In the genomic region with DNA sequence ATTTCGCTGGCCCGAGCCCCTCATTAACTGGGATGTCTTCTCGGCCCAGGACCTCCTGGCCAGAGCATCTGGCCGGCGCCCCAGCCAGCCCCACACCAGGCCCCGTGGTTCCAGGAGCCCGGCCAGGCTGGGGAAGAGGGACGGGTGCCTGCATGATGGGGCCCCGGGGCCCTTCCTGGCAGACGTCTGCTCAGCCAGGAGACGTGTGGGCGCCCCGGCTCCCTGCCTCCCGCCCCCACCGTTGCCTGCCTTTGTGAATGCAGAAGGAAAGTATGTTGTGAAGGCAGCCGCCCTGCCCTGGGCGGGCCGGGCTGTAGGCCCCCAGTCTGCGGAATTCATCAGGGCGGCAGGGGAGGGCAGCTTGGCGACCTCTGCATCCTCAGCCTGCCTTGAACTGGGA, we compare ENCODE assay signal across 2 cellular contexts.
TF ChIP-seq lines count a peak whose summit lies in the region.

No MANE protein-coding gene starts in this region.

TF ChIP-seq in HepG2, 621 proteins besides CTCF, POLR2A, EP300 and RAD21:
- TF ChIP-seq, protein P1, sequence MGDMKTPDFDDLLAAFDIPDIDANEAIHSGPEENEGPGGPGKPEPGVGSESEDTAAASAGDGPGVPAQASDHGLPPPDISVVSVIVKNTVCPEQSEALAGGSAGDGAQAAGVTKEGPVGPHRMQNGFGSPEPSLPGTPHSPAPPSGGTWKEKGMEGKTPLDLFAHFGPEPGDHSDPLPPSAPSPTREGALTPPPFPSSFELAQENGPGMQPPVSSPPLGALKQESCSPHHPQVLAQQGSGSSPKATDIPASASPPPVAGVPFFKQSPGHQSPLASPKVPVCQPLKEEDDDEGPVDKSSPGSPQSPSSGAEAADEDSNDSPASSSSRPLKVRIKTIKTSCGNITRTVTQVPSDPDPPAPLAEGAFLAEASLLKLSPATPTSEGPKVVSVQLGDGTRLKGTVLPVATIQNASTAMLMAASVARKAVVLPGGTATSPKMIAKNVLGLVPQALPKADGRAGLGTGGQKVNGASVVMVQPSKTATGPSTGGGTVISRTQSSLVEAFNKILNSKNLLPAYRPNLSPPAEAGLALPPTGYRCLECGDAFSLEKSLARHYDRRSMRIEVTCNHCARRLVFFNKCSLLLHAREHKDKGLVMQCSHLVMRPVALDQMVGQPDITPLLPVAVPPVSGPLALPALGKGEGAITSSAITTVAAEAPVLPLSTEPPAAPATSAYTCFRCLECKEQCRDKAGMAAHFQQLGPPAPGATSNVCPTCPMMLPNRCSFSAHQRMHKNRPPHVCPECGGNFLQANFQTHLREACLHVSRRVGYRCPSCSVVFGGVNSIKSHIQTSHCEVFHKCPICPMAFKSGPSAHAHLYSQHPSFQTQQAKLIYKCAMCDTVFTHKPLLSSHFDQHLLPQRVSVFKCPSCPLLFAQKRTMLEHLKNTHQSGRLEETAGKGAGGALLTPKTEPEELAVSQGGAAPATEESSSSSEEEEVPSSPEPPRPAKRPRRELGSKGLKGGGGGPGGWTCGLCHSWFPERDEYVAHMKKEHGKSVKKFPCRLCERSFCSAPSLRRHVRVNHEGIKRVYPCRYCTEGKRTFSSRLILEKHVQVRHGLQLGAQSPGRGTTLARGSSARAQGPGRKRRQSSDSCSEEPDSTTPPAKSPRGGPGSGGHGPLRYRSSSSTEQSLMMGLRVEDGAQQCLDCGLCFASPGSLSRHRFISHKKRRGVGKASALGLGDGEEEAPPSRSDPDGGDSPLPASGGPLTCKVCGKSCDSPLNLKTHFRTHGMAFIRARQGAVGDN (CRISPR knock-in tag; IDR thresholded peaks at IDR 0.05), result peak; percentile 31; the same call in 1 of the 2 replicates
- TF ChIP-seq, protein P2, sequence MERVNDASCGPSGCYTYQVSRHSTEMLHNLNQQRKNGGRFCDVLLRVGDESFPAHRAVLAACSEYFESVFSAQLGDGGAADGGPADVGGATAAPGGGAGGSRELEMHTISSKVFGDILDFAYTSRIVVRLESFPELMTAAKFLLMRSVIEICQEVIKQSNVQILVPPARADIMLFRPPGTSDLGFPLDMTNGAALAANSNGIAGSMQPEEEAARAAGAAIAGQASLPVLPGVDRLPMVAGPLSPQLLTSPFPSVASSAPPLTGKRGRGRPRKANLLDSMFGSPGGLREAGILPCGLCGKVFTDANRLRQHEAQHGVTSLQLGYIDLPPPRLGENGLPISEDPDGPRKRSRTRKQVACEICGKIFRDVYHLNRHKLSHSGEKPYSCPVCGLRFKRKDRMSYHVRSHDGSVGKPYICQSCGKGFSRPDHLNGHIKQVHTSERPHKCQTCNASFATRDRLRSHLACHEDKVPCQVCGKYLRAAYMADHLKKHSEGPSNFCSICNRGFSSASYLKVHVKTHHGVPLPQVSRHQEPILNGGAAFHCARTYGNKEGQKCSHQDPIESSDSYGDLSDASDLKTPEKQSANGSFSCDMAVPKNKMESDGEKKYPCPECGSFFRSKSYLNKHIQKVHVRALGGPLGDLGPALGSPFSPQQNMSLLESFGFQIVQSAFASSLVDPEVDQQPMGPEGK (CRISPR knock-in tag; IDR thresholded peaks at IDR 0.05), result peak; percentile 53
- no peak for TF ChIP-seq SOX6 (IDR thresholded peaks at IDR 0.05)
- TF ChIP-seq SOX6 (CRISPR knock-in tag; IDR thresholded peaks at IDR 0.05), result 0 out of 2 replicates have a peak, but pooled peaks have one; percentile 23
- TF ChIP-seq RARA (CRISPR knock-in tag; IDR thresholded peaks at IDR 0.05), result no peak
- TF ChIP-seq, protein P3, sequence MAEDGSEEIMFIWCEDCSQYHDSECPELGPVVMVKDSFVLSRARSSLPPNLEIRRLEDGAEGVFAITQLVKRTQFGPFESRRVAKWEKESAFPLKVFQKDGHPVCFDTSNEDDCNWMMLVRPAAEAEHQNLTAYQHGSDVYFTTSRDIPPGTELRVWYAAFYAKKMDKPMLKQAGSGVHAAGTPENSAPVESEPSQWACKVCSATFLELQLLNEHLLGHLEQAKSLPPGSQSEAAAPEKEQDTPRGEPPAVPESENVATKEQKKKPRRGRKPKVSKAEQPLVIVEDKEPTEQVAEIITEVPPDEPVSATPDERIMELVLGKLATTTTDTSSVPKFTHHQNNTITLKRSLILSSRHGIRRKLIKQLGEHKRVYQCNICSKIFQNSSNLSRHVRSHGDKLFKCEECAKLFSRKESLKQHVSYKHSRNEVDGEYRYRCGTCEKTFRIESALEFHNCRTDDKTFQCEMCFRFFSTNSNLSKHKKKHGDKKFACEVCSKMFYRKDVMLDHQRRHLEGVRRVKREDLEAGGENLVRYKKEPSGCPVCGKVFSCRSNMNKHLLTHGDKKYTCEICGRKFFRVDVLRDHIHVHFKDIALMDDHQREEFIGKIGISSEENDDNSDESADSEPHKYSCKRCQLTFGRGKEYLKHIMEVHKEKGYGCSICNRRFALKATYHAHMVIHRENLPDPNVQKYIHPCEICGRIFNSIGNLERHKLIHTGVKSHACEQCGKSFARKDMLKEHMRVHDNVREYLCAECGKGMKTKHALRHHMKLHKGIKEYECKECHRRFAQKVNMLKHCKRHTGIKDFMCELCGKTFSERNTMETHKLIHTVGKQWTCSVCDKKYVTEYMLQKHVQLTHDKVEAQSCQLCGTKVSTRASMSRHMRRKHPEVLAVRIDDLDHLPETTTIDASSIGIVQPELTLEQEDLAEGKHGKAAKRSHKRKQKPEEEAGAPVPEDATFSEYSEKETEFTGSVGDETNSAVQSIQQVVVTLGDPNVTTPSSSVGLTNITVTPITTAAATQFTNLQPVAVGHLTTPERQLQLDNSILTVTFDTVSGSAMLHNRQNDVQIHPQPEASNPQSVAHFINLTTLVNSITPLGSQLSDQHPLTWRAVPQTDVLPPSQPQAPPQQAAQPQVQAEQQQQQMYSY (CRISPR knock-in tag; IDR thresholded peaks at IDR 0.05), result no peak

TF ChIP-seq in GM12878, 131 proteins besides CTCF, POLR2A, EP300 and RAD21:
- no peak for TF ChIP-seq HDAC6 (IDR thresholded peaks at IDR 0.05; ENCODE audit: unreplicated experiment)
- no peak for TF ChIP-seq MEF2B (IDR thresholded peaks at IDR 0.05; ENCODE audit: partially characterized antibody, poor library complexity, severe bottlenecking)
- TF ChIP-seq, protein P4, sequence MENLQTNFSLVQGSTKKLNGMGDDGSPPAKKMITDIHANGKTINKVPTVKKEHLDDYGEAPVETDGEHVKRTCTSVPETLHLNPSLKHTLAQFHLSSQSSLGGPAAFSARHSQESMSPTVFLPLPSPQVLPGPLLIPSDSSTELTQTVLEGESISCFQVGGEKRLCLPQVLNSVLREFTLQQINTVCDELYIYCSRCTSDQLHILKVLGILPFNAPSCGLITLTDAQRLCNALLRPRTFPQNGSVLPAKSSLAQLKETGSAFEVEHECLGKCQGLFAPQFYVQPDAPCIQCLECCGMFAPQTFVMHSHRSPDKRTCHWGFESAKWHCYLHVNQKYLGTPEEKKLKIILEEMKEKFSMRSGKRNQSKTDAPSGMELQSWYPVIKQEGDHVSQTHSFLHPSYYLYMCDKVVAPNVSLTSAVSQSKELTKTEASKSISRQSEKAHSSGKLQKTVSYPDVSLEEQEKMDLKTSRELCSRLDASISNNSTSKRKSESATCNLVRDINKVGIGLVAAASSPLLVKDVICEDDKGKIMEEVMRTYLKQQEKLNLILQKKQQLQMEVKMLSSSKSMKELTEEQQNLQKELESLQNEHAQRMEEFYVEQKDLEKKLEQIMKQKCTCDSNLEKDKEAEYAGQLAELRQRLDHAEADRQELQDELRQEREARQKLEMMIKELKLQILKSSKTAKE (IDR thresholded peaks at IDR 0.05; ENCODE audit: low read depth, poor library complexity, severe bottlenecking), result no peak
- TF ChIP-seq, protein P5, sequence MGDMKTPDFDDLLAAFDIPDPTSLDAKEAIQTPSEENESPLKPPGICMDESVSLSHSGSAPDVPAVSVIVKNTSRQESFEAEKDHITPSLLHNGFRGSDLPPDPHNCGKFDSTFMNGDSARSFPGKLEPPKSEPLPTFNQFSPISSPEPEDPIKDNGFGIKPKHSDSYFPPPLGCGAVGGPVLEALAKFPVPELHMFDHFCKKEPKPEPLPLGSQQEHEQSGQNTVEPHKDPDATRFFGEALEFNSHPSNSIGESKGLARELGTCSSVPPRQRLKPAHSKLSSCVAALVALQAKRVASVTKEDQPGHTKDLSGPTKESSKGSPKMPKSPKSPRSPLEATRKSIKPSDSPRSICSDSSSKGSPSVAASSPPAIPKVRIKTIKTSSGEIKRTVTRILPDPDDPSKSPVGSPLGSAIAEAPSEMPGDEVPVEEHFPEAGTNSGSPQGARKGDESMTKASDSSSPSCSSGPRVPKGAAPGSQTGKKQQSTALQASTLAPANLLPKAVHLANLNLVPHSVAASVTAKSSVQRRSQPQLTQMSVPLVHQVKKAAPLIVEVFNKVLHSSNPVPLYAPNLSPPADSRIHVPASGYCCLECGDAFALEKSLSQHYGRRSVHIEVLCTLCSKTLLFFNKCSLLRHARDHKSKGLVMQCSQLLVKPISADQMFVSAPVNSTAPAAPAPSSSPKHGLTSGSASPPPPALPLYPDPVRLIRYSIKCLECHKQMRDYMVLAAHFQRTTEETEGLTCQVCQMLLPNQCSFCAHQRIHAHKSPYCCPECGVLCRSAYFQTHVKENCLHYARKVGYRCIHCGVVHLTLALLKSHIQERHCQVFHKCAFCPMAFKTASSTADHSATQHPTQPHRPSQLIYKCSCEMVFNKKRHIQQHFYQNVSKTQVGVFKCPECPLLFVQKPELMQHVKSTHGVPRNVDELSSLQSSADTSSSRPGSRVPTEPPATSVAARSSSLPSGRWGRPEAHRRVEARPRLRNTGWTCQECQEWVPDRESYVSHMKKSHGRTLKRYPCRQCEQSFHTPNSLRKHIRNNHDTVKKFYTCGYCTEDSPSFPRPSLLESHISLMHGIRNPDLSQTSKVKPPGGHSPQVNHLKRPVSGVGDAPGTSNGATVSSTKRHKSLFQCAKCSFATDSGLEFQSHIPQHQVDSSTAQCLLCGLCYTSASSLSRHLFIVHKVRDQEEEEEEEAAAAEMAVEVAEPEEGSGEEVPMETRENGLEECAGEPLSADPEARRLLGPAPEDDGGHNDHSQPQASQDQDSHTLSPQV (IDR thresholded peaks at IDR 0.05), result no peak
- TF ChIP-seq MTA2 (IDR thresholded peaks at IDR 0.05; ENCODE audit: low read depth), result no peak
- no peak for TF ChIP-seq NR2C1 (IDR thresholded peaks at IDR 0.05)
- no peak for TF ChIP-seq TBL1XR1 (IDR thresholded peaks at IDR 0.05; ENCODE audit: low read depth, low read length)
- TF ChIP-seq, protein P6, sequence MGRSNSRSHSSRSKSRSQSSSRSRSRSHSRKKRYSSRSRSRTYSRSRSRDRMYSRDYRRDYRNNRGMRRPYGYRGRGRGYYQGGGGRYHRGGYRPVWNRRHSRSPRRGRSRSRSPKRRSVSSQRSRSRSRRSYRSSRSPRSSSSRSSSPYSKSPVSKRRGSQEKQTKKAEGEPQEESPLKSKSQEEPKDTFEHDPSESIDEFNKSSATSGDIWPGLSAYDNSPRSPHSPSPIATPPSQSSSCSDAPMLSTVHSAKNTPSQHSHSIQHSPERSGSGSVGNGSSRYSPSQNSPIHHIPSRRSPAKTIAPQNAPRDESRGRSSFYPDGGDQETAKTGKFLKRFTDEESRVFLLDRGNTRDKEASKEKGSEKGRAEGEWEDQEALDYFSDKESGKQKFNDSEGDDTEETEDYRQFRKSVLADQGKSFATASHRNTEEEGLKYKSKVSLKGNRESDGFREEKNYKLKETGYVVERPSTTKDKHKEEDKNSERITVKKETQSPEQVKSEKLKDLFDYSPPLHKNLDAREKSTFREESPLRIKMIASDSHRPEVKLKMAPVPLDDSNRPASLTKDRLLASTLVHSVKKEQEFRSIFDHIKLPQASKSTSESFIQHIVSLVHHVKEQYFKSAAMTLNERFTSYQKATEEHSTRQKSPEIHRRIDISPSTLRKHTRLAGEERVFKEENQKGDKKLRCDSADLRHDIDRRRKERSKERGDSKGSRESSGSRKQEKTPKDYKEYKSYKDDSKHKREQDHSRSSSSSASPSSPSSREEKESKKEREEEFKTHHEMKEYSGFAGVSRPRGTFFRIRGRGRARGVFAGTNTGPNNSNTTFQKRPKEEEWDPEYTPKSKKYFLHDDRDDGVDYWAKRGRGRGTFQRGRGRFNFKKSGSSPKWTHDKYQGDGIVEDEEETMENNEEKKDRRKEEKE (IDR thresholded peaks at IDR 0.05), result no peak
- no peak for TF ChIP-seq BCL11A (IDR thresholded peaks at IDR 0.05; ENCODE audit: low read depth, low read length)
- TF ChIP-seq STAT3 (IDR thresholded peaks at IDR 0.05; ENCODE audit: low read depth, low read length), result no peak
- no peak for TF ChIP-seq POLR2AphosphoS2 (IDR thresholded peaks at IDR 0.05; ENCODE audit: low read depth, low read length)
- no peak for TF ChIP-seq TCF12 (IDR thresholded peaks at IDR 0.05; ENCODE audit: low read depth, low read length)
- no peak for TF ChIP-seq NR2F1 (conservative IDR thresholded peaks at IDR 0.05)
- TF ChIP-seq, protein P7, sequence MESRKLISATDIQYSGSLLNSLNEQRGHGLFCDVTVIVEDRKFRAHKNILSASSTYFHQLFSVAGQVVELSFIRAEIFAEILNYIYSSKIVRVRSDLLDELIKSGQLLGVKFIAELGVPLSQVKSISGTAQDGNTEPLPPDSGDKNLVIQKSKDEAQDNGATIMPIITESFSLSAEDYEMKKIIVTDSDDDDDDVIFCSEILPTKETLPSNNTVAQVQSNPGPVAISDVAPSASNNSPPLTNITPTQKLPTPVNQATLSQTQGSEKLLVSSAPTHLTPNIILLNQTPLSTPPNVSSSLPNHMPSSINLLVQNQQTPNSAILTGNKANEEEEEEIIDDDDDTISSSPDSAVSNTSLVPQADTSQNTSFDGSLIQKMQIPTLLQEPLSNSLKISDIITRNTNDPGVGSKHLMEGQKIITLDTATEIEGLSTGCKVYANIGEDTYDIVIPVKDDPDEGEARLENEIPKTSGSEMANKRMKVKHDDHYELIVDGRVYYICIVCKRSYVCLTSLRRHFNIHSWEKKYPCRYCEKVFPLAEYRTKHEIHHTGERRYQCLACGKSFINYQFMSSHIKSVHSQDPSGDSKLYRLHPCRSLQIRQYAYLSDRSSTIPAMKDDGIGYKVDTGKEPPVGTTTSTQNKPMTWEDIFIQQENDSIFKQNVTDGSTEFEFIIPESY (IDR thresholded peaks at IDR 0.05), result no peak
- no peak for TF ChIP-seq TAF1 (IDR thresholded peaks at IDR 0.05; ENCODE audit: borderline replicate concordance, low read depth, low read length)
- TF ChIP-seq FOXM1 (IDR thresholded peaks at IDR 0.05; ENCODE audit: low read depth, low read length), result no peak
- TF ChIP-seq ASH2L (IDR thresholded peaks at IDR 0.05; ENCODE audit: borderline replicate concordance, low read depth), result no peak
- no peak for TF ChIP-seq SMAD5 (IDR thresholded peaks at IDR 0.05; ENCODE audit: low read depth)
